Comparison of ENCODE assay signal across 13 cellular contexts in the genomic region with DNA sequence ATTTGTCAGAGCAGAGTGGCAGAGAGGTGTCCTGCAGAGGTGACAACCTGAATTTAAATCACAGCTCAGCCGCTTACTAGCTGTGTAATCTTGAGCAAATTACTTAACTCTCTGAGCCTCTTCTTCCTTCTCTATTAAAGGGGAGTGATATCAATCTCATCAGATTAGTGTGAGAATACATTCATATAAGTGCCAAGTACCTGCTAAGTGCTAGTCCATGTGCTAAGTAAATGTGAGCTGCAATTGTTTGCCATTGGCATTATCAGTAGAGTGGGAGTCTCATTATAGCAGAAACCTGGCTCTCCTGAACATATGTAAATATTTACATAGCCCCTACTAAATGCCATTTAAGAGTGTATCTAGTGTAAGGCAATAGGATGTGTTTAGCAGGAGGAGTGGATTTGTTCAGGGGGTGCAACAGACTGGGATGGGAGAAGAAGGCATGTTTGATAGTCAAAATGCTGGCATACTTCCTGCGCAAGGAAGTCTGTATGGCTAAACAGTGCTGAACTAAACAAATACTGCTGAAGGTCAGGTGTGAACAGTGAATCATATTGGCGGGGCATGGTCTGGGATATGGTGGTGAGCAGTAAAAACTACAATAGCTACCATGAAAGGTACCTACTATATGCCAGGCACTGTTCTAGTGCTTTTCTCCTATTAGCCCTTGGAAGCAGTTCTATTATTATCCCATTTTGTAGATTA.
DNase-seq lines count a peak whose midpoint lies in the region; ATAC-seq and TF ChIP-seq lines count a peak whose summit lies in the region.
"Had no signal": no experiment of that assay in that cellular context is flagged by ENCODE, and none has a peak within 500 bp of the region (broad histone marks: within the 10 kb centered on the region; RNA-seq: fewer than 3 reads in every experiment).

No MANE protein-coding gene starts in this region.

- H3K4me3 ChIP-seq in BLaER1: no peak overlapping the region
- no peak overlapping the region for H3K4me3 ChIP-seq in OCI-LY3 (ENCODE audit: low read length)
- no peak overlapping the region for H3K4me3 ChIP-seq in coronary artery
- H3K4me3 ChIP-seq: vagina had no signal

- TF ChIP-seq CTCF in OCI-LY3 (IDR thresholded peaks at IDR 0.05; ENCODE audit: low read depth, low read length) (no peak), coronary artery (IDR thresholded peaks at IDR 0.05) (no peak)

- ATAC-seq in GM18873 (IDR thresholded peaks at IDR 0.05; ENCODE audit: low FRiP score, unreplicated experiment): peak; percentile 1
- ATAC-seq in HG03025 (IDR thresholded peaks at IDR 0.05; ENCODE audit: low FRiP score, unreplicated experiment): no peak

- H4K20me1 ChIP-seq in BLaER1 (peaks cover 10% of the 10 kb centered on the region; the same call in 1 of the 2 replicates), OCI-LY3 (ENCODE audit: insufficient read depth, low read length) (no peaks in the 10 kb centered on the region)

- no peaks in the 10 kb centered on the region for H3K79me2 ChIP-seq in OCI-LY3 (ENCODE audit: low read length)

- H3K27me3 ChIP-seq in BLaER1 (no peaks in the 10 kb centered on the region), OCI-LY3 (ENCODE audit: low read depth, low read length) (no peaks in the 10 kb centered on the region)
- H3K27me3 ChIP-seq: vagina had no signal

- peaks cover 5% of the 10 kb centered on the region; the same call in 1 of the 2 replicates for H3K36me3 ChIP-seq in BLaER1
- no peaks in the 10 kb centered on the region for H3K36me3 ChIP-seq in OCI-LY3 (replicated peaks; ENCODE audit: low read depth, low read length)
- H3K36me3 ChIP-seq: vagina had no signal

- DNase-seq in left kidney (ENCODE audit: low read depth, low spot score) (peak; percentile 24), hepatic stellate cell (ENCODE audit: low spot score) (no peak), coronary artery (ENCODE audit: low spot score) (no peak)
- DNase-seq in stimulated activated CD4-positive, alpha-beta T cell treated with anti-CD3 and anti-CD28 coated beads, Interleukin-1b, Interleukin-23, amount 100 ng/mL, for 48 hours: no peak
- DNase-seq: C1 segment of cervical spinal cord; central memory CD4-positive, alpha-beta T cell; NCI-H2107 had no signal

- H3K4me1 ChIP-seq in BLaER1: peaks cover 43% of the 10 kb centered on the region
- H3K4me1 ChIP-seq in OCI-LY3 (ENCODE audit: low read length): peaks cover 34% of the 10 kb centered on the region

- H3K9ac ChIP-seq in BLaER1 (no peak overlapping the region), OCI-LY3 (ENCODE audit: low read length) (no peak overlapping the region; the same call in 1 of the 2 replicates)

- H3K9me3 ChIP-seq in BLaER1 (peaks cover 27% of the 10 kb centered on the region), OCI-LY3 (ENCODE audit: insufficient read depth, low read length) (no peaks in the 10 kb centered on the region)
- H3K9me3 ChIP-seq: vagina had no signal

- H3K4me2 ChIP-seq in BLaER1 (peak overlapping the region; percentile 77), OCI-LY3 (ENCODE audit: low read length) (peak overlapping the region; percentile 92; the same call in 1 of the 2 replicates)

- peak overlapping the region; percentile 8; the same call in 1 of the 2 replicates for H3K27ac ChIP-seq in BLaER1
- H3K27ac ChIP-seq in OCI-LY3 (ENCODE audit: low read length): peak overlapping the region; percentile 91; the same call in 1 of the 2 replicates
- H3K27ac ChIP-seq in coronary artery: peak overlapping the region in 1 of 2 donors; percentile 72
- H3K27ac ChIP-seq: SK-N-MC, vagina had no signal

- H2AFZ ChIP-seq in OCI-LY3 (ENCODE audit: low read depth, low read length): no peak overlapping the region
